In genomic region chr16:87207509-87207908, GRCh38 we compare ENCODE assay signal across 12 cellular contexts.
DNase-seq lines count a peak whose midpoint lies in the region; ATAC-seq and TF ChIP-seq lines count a peak whose summit lies in the region.
"Had no signal": no experiment of that assay in that cellular context is flagged by ENCODE, and none has a peak within 500 bp of the region (broad histone marks: within the 10 kb centered on the region; RNA-seq: fewer than 3 reads in every experiment).

No MANE protein-coding gene starts in this region.

- no peaks in the 10 kb centered on the region for H3K4me1 Mint-ChIP-seq in effector memory CD8-positive, alpha-beta T cell (ENCODE audit: low read depth in 2 of 2)

- peak; percentile 60 for DNase-seq in H4 (ENCODE audit: low spot score)
- no peak for DNase-seq in breast epithelium (ENCODE audit: low spot score in 2 of 2)
- DNase-seq in right cardiac atrium = peak in 1 of 3 donors; percentile 23
- DNase-seq in effector memory CD8-positive, alpha-beta T cell = no peak
- DNase-seq in germinal center (ENCODE audit: low spot score) = no peak
- DNase-seq in NK-92 treated with Interleukin-12 subunit alpha and Interleukin-12 subunit beta, amount 100 ng/mL, for 24 hours (lab: John Stamatoyannopoulos, UW) = no peak
- DNase-seq: NCI-H2081, RPMI8226 had no signal

- no peak overlapping the region for H3K4me3 Mint-ChIP-seq in effector memory CD8-positive, alpha-beta T cell

- no peaks in the 10 kb centered on the region for H3K9me3 Mint-ChIP-seq in effector memory CD8-positive, alpha-beta T cell

- H3K27ac ChIP-seq in breast epithelium = peak overlapping the region; percentile 11 to 73
- peak overlapping the region; percentile 62 for H3K27ac ChIP-seq in right cardiac atrium (ENCODE audit: low read length)
- peak overlapping the region; percentile 52 for H3K27ac ChIP-seq in subcutaneous abdominal adipose tissue (ENCODE audit: low read depth, low read length)
- H3K27ac ChIP-seq: VCaP had no signal

- H3K4me3 ChIP-seq in breast epithelium (no peak overlapping the region), right cardiac atrium (ENCODE audit: low read length) (no peak overlapping the region), subcutaneous abdominal adipose tissue (ENCODE audit: low read depth in 1 of 5, low read length in 5 of 5) (no peak overlapping the region)
- H3K4me3 ChIP-seq: coronary artery had no signal

- peak overlapping the region in 1 of 5 donors; percentile 2 for H3K9ac ChIP-seq in subcutaneous abdominal adipose tissue (ENCODE audit: low read length in 5 of 5)

- TF ChIP-seq POLR2A in breast epithelium (IDR thresholded peaks at IDR 0.05) = no peak

- intact Hi-C loops in breast epithelium (cut with DNase I; ENCODE audit: low total_unique reads) = no loop called here
- intact Hi-C loops in right cardiac atrium (cut with DNase I) = no loop called here

- WGBS in right cardiac atrium = 49% methylated on average over 7 of the region's 7 CpGs

- peaks cover 14 to 21% of the 10 kb centered on the region in 2 donors for H3K27me3 Mint-ChIP-seq in effector memory CD8-positive, alpha-beta T cell

- no peak overlapping the region for H3K27ac Mint-ChIP-seq in effector memory CD8-positive, alpha-beta T cell

- ATAC-seq in right cardiac atrium (peak; percentile 78 to 83), GM19351 (IDR thresholded peaks at IDR 0.05; ENCODE audit: unreplicated experiment) (no peak)
- no peak for ATAC-seq in effector memory CD8-positive, alpha-beta T cell (replicated peaks)

- no peaks in the 10 kb centered on the region for H3K36me3 Mint-ChIP-seq in effector memory CD8-positive, alpha-beta T cell (ENCODE audit: insufficient read depth)

- H3K27me3 ChIP-seq in breast epithelium (no peaks in the 10 kb centered on the region), right cardiac atrium (ENCODE audit: control insufficient read depth, insufficient read depth) (no peaks in the 10 kb centered on the region), subcutaneous abdominal adipose tissue (ENCODE audit: control insufficient read depth in 5 of 5, insufficient read depth in 4 of 5, low read length in 5 of 5) (peaks cover 0 to 5% (median 0%) of the 10 kb centered on the region in 5 donors)

- H3K4me1 ChIP-seq in breast epithelium (no peaks in the 10 kb centered on the region), right cardiac atrium (ENCODE audit: control insufficient read depth, insufficient read depth, low read length) (peaks cover 3% of the 10 kb centered on the region), subcutaneous abdominal adipose tissue (ENCODE audit: control insufficient read depth in 5 of 5, insufficient read depth in 5 of 5, low read length in 5 of 5) (peaks cover 0 to 21% (median 14%) of the 10 kb centered on the region in 5 donors)

- TF ChIP-seq CTCF in breast epithelium (IDR thresholded peaks at IDR 0.05) = no peak

- H3K36me3 ChIP-seq in breast epithelium (no peaks in the 10 kb centered on the region), subcutaneous abdominal adipose tissue (ENCODE audit: control insufficient read depth in 5 of 5, insufficient read depth in 5 of 5, low read length in 5 of 5) (no peaks in the 10 kb centered on the region)

- H3K9me3 ChIP-seq in breast epithelium = no peaks in the 10 kb centered on the region
- no peaks in the 10 kb centered on the region for H3K9me3 ChIP-seq in right cardiac atrium (ENCODE audit: control insufficient read depth, low read length)
- H3K9me3 ChIP-seq in subcutaneous abdominal adipose tissue (ENCODE audit: control insufficient read depth in 5 of 5, low read length in 5 of 5) = peaks cover 0 to 6% (median 0%) of the 10 kb centered on the region in 5 donors

Comparison
In these comparisons a context has a peak if more than half of its experiments do, and no peak if none do; other contexts are left out.
1. ATAC-seq: peak in right cardiac atrium (2 of 2); none in effector memory CD8-positive, alpha-beta T cell (single experiment) and GM19351 (single experiment).
2. Peak in every context shown above with its lines, with median percentiles within 50 percentile points of each other: H3K27ac ChIP-seq.